ENCODE assay signal across 1 cellular context in the genomic region with DNA sequence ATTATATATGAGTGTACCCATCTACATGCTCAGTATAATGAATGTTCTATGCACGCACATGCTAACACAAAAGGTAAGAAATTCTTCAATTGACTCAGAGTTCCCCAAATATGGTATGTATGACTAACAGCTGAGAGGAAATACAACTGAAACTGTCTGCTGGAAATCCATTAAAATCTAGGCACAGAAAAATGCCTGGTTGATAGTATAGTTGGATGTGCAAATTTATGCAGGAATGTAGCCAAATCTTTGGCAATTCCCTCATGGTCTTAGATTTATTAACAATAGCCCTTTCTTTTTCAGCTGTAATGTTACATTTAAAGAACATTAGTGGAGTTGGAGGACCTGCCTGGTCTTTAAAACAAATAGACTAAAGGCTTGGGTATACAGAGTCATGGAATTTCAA.
TF ChIP-seq lines count a peak whose summit lies in the region.

No MANE protein-coding gene starts in this region.

TF ChIP-seq in GM12878, 131 proteins besides CTCF, POLR2A, EP300 and RAD21 (continued from another document and continues in another):
- TF ChIP-seq REST (IDR thresholded peaks at IDR 0.05; ENCODE audit: low read depth, low read length): no peak
- TF ChIP-seq SMARCA5 (IDR thresholded peaks at IDR 0.05): peak; percentile 64; the same call in 1 of the 2 replicates
- TF ChIP-seq, protein P1, sequence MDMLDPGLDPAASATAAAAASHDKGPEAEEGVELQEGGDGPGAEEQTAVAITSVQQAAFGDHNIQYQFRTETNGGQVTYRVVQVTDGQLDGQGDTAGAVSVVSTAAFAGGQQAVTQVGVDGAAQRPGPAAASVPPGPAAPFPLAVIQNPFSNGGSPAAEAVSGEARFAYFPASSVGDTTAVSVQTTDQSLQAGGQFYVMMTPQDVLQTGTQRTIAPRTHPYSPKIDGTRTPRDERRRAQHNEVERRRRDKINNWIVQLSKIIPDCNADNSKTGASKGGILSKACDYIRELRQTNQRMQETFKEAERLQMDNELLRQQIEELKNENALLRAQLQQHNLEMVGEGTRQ (IDR thresholded peaks at IDR 0.05; ENCODE audit: borderline replicate concordance, low read depth, low read length): no peak
- TF ChIP-seq, protein P2, sequence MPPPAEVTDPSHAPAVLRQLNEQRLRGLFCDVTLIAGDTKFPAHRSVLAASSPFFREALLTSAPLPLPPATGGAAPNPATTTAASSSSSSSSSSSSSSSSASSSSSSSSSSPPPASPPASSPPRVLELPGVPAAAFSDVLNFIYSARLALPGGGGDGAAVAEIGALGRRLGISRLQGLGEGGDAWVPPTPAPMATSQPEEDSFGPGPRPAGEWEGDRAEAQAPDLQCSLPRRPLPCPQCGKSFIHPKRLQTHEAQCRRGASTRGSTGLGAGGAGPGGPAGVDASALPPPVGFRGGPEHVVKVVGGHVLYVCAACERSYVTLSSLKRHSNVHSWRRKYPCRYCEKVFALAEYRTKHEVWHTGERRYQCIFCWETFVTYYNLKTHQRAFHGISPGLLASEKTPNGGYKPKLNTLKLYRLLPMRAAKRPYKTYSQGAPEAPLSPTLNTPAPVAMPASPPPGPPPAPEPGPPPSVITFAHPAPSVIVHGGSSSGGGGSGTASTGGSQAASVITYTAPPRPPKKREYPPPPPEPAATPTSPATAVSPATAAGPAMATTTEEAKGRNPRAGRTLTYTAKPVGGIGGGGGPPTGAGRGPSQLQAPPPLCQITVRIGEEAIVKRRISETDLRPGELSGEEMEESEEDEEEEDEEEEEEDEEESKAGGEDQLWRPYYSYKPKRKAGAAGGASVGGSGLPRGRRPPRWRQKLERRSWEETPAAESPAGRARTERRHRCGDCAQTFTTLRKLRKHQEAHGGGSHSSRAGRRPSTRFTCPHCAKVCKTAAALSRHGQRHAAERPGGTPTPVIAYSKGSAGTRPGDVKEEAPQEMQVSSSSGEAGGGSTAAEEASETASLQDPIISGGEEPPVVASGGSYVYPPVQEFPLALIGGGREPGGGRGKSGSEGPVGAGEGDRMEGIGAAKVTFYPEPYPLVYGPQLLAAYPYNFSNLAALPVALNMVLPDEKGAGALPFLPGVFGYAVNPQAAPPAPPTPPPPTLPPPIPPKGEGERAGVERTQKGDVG (CRISPR knock-in tag; IDR thresholded peaks at IDR 0.05): no peak
- 0 out of 2 replicates have a peak, but pooled peaks have one; percentile 45 for TF ChIP-seq RCOR1 (conservative IDR thresholded peaks at IDR 0.05; ENCODE audit: low read depth, low read length)
- no peak for TF ChIP-seq ZSCAN29 (IDR thresholded peaks at IDR 0.05)
- no peak for TF ChIP-seq SMAD5 (IDR thresholded peaks at IDR 0.05; ENCODE audit: low read depth)
- TF ChIP-seq CREM (IDR thresholded peaks at IDR 0.05; ENCODE audit: low read depth): peak; percentile 63; the same call in 1 of the 2 replicates
- TF ChIP-seq, protein P3, sequence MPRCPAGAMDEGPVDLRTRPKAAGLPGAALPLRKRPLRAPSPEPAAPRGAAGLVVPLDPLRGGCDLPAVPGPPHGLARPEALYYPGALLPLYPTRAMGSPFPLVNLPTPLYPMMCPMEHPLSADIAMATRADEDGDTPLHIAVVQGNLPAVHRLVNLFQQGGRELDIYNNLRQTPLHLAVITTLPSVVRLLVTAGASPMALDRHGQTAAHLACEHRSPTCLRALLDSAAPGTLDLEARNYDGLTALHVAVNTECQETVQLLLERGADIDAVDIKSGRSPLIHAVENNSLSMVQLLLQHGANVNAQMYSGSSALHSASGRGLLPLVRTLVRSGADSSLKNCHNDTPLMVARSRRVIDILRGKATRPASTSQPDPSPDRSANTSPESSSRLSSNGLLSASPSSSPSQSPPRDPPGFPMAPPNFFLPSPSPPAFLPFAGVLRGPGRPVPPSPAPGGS (IDR thresholded peaks at IDR 0.05; ENCODE audit: borderline replicate concordance, insufficient read depth, low read depth, low read length, poor library complexity, severe bottlenecking): peak; percentile 23
- no peak for TF ChIP-seq ZNF274 (IDR thresholded peaks at IDR 0.05; ENCODE audit: insufficient read depth, insufficient read length)
- no peak for TF ChIP-seq MYC (IDR thresholded peaks at IDR 0.05; ENCODE audit: insufficient read depth, insufficient read length, insufficient replicate concordance, low read length, severe bottlenecking)
- TF ChIP-seq ASH2L (IDR thresholded peaks at IDR 0.05; ENCODE audit: borderline replicate concordance, low read depth): no peak
- peak; percentile 77; the same call in 1 of the 2 replicates for TF ChIP-seq SPI1 (IDR thresholded peaks at IDR 0.05; ENCODE audit: borderline replicate concordance, insufficient read depth, low read depth, low read length)
- peak; percentile 97 for TF ChIP-seq JUNB (IDR thresholded peaks at IDR 0.05)
- TF ChIP-seq SIX5 (IDR thresholded peaks at IDR 0.05; ENCODE audit: low read depth, low read length, severe bottlenecking): no peak
- no peak for TF ChIP-seq TCF7 (IDR thresholded peaks at IDR 0.05; ENCODE audit: borderline replicate concordance)
- TF ChIP-seq KDM1A (IDR thresholded peaks at IDR 0.05; ENCODE audit: borderline replicate concordance): no peak
- TF ChIP-seq FOS (IDR thresholded peaks at IDR 0.05; ENCODE audit: borderline replicate concordance, extremely low read depth, insufficient read length): no peak
- TF ChIP-seq NKRF (conservative IDR thresholded peaks at IDR 0.05): no peak; the same call in 1 of the 2 replicates
- TF ChIP-seq STAT3 (IDR thresholded peaks at IDR 0.05; ENCODE audit: low read depth, low read length): no peak
- no peak; the same call in 1 of the 2 replicates for TF ChIP-seq SMC3 (IDR thresholded peaks at IDR 0.05; ENCODE audit: borderline replicate concordance, low read length)
- TF ChIP-seq RUNX3 (IDR thresholded peaks at IDR 0.05; ENCODE audit: low read length): peak; percentile 72
- TF ChIP-seq NFIC (IDR thresholded peaks at IDR 0.05; ENCODE audit: low read depth, low read length): peak; percentile 95
- TF ChIP-seq CBX3 (IDR thresholded peaks at IDR 0.05; ENCODE audit: borderline replicate concordance, low read depth): no peak
- no peak for TF ChIP-seq SP1 (IDR thresholded peaks at IDR 0.05; ENCODE audit: low read depth, low read length)
- TF ChIP-seq, protein P4, sequence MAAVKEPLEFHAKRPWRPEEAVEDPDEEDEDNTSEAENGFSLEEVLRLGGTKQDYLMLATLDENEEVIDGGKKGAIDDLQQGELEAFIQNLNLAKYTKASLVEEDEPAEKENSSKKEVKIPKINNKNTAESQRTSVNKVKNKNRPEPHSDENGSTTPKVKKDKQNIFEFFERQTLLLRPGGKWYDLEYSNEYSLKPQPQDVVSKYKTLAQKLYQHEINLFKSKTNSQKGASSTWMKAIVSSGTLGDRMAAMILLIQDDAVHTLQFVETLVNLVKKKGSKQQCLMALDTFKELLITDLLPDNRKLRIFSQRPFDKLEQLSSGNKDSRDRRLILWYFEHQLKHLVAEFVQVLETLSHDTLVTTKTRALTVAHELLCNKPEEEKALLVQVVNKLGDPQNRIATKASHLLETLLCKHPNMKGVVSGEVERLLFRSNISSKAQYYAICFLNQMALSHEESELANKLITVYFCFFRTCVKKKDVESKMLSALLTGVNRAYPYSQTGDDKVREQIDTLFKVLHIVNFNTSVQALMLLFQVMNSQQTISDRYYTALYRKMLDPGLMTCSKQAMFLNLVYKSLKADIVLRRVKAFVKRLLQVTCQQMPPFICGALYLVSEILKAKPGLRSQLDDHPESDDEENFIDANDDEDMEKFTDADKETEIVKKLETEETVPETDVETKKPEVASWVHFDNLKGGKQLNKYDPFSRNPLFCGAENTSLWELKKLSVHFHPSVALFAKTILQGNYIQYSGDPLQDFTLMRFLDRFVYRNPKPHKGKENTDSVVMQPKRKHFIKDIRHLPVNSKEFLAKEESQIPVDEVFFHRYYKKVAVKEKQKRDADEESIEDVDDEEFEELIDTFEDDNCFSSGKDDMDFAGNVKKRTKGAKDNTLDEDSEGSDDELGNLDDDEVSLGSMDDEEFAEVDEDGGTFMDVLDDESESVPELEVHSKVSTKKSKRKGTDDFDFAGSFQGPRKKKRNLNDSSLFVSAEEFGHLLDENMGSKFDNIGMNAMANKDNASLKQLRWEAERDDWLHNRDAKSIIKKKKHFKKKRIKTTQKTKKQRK (IDR thresholded peaks at IDR 0.05; ENCODE audit: low read depth, low read length): no peak
- no peak for TF ChIP-seq YY1 (IDR thresholded peaks at IDR 0.05; ENCODE audit: low read depth, low read length)
- TF ChIP-seq, protein P5, sequence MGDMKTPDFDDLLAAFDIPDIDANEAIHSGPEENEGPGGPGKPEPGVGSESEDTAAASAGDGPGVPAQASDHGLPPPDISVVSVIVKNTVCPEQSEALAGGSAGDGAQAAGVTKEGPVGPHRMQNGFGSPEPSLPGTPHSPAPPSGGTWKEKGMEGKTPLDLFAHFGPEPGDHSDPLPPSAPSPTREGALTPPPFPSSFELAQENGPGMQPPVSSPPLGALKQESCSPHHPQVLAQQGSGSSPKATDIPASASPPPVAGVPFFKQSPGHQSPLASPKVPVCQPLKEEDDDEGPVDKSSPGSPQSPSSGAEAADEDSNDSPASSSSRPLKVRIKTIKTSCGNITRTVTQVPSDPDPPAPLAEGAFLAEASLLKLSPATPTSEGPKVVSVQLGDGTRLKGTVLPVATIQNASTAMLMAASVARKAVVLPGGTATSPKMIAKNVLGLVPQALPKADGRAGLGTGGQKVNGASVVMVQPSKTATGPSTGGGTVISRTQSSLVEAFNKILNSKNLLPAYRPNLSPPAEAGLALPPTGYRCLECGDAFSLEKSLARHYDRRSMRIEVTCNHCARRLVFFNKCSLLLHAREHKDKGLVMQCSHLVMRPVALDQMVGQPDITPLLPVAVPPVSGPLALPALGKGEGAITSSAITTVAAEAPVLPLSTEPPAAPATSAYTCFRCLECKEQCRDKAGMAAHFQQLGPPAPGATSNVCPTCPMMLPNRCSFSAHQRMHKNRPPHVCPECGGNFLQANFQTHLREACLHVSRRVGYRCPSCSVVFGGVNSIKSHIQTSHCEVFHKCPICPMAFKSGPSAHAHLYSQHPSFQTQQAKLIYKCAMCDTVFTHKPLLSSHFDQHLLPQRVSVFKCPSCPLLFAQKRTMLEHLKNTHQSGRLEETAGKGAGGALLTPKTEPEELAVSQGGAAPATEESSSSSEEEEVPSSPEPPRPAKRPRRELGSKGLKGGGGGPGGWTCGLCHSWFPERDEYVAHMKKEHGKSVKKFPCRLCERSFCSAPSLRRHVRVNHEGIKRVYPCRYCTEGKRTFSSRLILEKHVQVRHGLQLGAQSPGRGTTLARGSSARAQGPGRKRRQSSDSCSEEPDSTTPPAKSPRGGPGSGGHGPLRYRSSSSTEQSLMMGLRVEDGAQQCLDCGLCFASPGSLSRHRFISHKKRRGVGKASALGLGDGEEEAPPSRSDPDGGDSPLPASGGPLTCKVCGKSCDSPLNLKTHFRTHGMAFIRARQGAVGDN (IDR thresholded peaks at IDR 0.05): 0 out of 2 replicates have a peak, but pooled peaks have one; percentile 28
- TF ChIP-seq KLF5 (IDR thresholded peaks at IDR 0.05; ENCODE audit: partially characterized antibody): no peak
- TF ChIP-seq IRF4 (IDR thresholded peaks at IDR 0.05; ENCODE audit: low read depth, low read length): peak; percentile 96
- TF ChIP-seq, protein P6, sequence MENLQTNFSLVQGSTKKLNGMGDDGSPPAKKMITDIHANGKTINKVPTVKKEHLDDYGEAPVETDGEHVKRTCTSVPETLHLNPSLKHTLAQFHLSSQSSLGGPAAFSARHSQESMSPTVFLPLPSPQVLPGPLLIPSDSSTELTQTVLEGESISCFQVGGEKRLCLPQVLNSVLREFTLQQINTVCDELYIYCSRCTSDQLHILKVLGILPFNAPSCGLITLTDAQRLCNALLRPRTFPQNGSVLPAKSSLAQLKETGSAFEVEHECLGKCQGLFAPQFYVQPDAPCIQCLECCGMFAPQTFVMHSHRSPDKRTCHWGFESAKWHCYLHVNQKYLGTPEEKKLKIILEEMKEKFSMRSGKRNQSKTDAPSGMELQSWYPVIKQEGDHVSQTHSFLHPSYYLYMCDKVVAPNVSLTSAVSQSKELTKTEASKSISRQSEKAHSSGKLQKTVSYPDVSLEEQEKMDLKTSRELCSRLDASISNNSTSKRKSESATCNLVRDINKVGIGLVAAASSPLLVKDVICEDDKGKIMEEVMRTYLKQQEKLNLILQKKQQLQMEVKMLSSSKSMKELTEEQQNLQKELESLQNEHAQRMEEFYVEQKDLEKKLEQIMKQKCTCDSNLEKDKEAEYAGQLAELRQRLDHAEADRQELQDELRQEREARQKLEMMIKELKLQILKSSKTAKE (IDR thresholded peaks at IDR 0.05; ENCODE audit: low read depth, poor library complexity, severe bottlenecking): peak; percentile 94
- TF ChIP-seq POU2F2 (IDR thresholded peaks at IDR 0.05; ENCODE audit: borderline replicate concordance, low read depth, low read length): peak; percentile 62; the same call in 1 of the 3 replicates
